In the genomic region with DNA sequence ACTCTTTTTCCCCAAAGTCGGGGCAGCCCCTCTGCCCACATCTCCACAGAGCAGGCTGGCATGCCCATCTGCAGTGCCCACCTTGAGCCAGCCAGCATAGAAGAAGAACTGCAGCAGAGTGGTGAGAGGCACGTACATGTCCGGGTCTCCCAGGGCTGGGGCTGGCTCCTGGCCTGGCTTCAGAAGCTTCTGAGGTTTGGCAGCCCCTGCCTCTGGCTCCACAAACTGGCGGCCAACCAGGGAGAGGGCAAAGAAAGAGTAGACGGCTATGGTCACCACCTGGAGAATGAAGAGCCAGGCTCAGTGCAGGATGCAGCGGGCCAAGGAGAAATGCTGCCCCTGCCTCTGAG, we compare ENCODE assay signal across 12 cellular contexts. TPM values are rescaled to one million over a fixed set of nuclear protein-coding genes. Genes with fewer than 3 reads are reported as not detected.
DNase-seq lines count a peak whose midpoint lies in the region; TF ChIP-seq lines count a peak whose summit lies in the region.
"Had no signal": no experiment of that assay in that cellular context is flagged by ENCODE, and none has a peak within 500 bp of the region (broad histone marks: within the 10 kb centered on the region; RNA-seq: fewer than 3 reads in every experiment).

No MANE protein-coding gene starts in this region.

- H3K36me3 Mint-ChIP-seq in chondrocyte (ENCODE audit: low read depth) = peaks cover 6% of the 10 kb centered on the region
- peaks cover 26% of the 10 kb centered on the region for H3K36me3 Mint-ChIP-seq in nephron progenitor cell (ENCODE audit: low read depth)

- H3F3A ChIP-seq in DOHH2 (ENCODE audit: control insufficient read depth, insufficient read depth) (peaks cover 63% of the 10 kb centered on the region), GM23248 (ENCODE audit: insufficient read depth) (peaks cover 30% of the 10 kb centered on the region)

- H3K4me1 ChIP-seq in DOHH2 (ENCODE audit: control insufficient read depth, low read length) (peaks cover 43% of the 10 kb centered on the region), Karpas-422 (ENCODE audit: low read length) (peaks cover 41% of the 10 kb centered on the region), GM23248 (ENCODE audit: insufficient read depth) (no peaks in the 10 kb centered on the region)

- H3K9me3 Mint-ChIP-seq in chondrocyte (ENCODE audit: low read depth) (no peaks in the 10 kb centered on the region), nephron progenitor cell (no peaks in the 10 kb centered on the region)
- H3K9me3 Mint-ChIP-seq: activated naive CD4-positive, alpha-beta T cell treated with anti-CD3 and anti-CD28 coated beads, Interleukin-2, amount 50 U/mL, for 72 hours had no signal

- H2AFZ ChIP-seq in Karpas-422 (ENCODE audit: low read length) (no peak overlapping the region), GM23248 (no peak overlapping the region)

- H3K27ac Mint-ChIP-seq in chondrocyte (ENCODE audit: unreplicated experiment) (no peak overlapping the region), nephron progenitor cell (no peak overlapping the region)

- H3K9me2 ChIP-seq in DOHH2 (replicated peaks; ENCODE audit: control insufficient read depth, low read length) (no peaks in the 10 kb centered on the region), Karpas-422 (replicated peaks; ENCODE audit: insufficient read depth, low read length) (no peaks in the 10 kb centered on the region), GM23248 (ENCODE audit: insufficient read depth) (no peaks in the 10 kb centered on the region)

- WGBS in GM23248 (ENCODE audit: low coverage in 1 of 2, low lambda C conversion rate in 2 of 2, missing lambda C conversion rate in 2 of 2), 2 experiments = 84 to 89% methylated on average over 6 of the region's 6 CpGs

- H3K27ac ChIP-seq in DOHH2 (ENCODE audit: low read depth, low read length) (peak overlapping the region; percentile 2; the same call in 1 of the 2 replicates), Karpas-422 (ENCODE audit: low read length) (peak overlapping the region; percentile 63), GM23248 (no peak overlapping the region)
- H3K27ac ChIP-seq: RWPE1 had no signal

- H3K4me3 ChIP-seq in DOHH2 (ENCODE audit: low read length) (peak overlapping the region; percentile 68), Karpas-422 (ENCODE audit: low read length) (peak overlapping the region; percentile 82), GM23248 (no peak overlapping the region)

- H4K20me1 ChIP-seq in DOHH2 (ENCODE audit: control insufficient read depth, insufficient read depth, low read depth, low read length) (no peaks in the 10 kb centered on the region), Karpas-422 (ENCODE audit: insufficient read depth, low read depth, low read length) (no peaks in the 10 kb centered on the region), GM23248 (ENCODE audit: insufficient read depth) (no peaks in the 10 kb centered on the region)

- H3K4me3 Mint-ChIP-seq in chondrocyte (ENCODE audit: unreplicated experiment) (no peak overlapping the region), nephron progenitor cell (peak overlapping the region; percentile 48)

- H3K4me2 ChIP-seq in DOHH2 (ENCODE audit: low read length) (peak overlapping the region; percentile 74), Karpas-422 (ENCODE audit: low read depth, low read length, poor library complexity, severe bottlenecking) (peak overlapping the region; percentile 86), GM23248 (ENCODE audit: unreplicated experiment) (no peak overlapping the region)

- no peaks in the 10 kb centered on the region for H3K9me3 ChIP-seq in DOHH2 (ENCODE audit: control insufficient read depth, insufficient read depth, low read length)
- no peaks in the 10 kb centered on the region for H3K9me3 ChIP-seq in Karpas-422 (ENCODE audit: low read length)
- no peaks in the 10 kb centered on the region for H3K9me3 ChIP-seq in GM23248 (ENCODE audit: low read depth)
- H3K9me3 ChIP-seq: gastrocnemius medialis had no signal

- no peaks in the 10 kb centered on the region for H3K27me3 Mint-ChIP-seq in chondrocyte (ENCODE audit: low read depth)
- peaks cover 23% of the 10 kb centered on the region for H3K27me3 Mint-ChIP-seq in nephron progenitor cell (ENCODE audit: low read depth, poor library complexity)

- in situ Hi-C loops in GM23248 (cut with MboI) = no loop called here

- H3K36me3 ChIP-seq in DOHH2 (ENCODE audit: control insufficient read depth, low read length) (peaks cover 22% of the 10 kb centered on the region), Karpas-422 (ENCODE audit: insufficient read depth, low read length) (no peaks in the 10 kb centered on the region), GM23248 (ENCODE audit: low read depth) (peaks cover 11% of the 10 kb centered on the region; the same call in 1 of the 2 replicates)

- no peaks in the 10 kb centered on the region for H3K79me2 ChIP-seq in DOHH2 (ENCODE audit: control insufficient read depth, low read length)
- H3K79me2 ChIP-seq in Karpas-422 (ENCODE audit: low read length) = no peaks in the 10 kb centered on the region
- H3K79me2 ChIP-seq in GM23248 (ENCODE audit: insufficient read depth) = no peaks in the 10 kb centered on the region

- H3K27me3 ChIP-seq in DOHH2 (ENCODE audit: control insufficient read depth, low read length) (no peaks in the 10 kb centered on the region), Karpas-422 (ENCODE audit: low read length) (no peaks in the 10 kb centered on the region), GM23248 (replicated peaks; ENCODE audit: insufficient read depth) (no peaks in the 10 kb centered on the region)
- H3K27me3 ChIP-seq: gastrocnemius medialis had no signal

- H3K9ac ChIP-seq in Karpas-422 (ENCODE audit: low read length) = peak overlapping the region; percentile 94
- H3K9ac ChIP-seq in GM23248 = no peak overlapping the region

- DNase-seq in Karpas-422 (no peak), chondrocyte (ENCODE audit: low spot score) (peak; percentile 83), nephron progenitor cell (no peak), GM23248 (no peak), SHP77 treated with DMSO at 0.1 percent for 48 hours (lab: John Stamatoyannopoulos, UW) (no peak), HT-29 (ENCODE audit: low spot score) (no peak)
- DNase-seq: dermis blood vessel endothelial cell, DMS153, gastrocnemius medialis had no signal

- H3K4me1 Mint-ChIP-seq in chondrocyte (ENCODE audit: low read depth) (peaks cover 22% of the 10 kb centered on the region), nephron progenitor cell (peaks cover 37% of the 10 kb centered on the region)

- peak; percentile 60 for TF ChIP-seq CTCF in DOHH2 (IDR thresholded peaks at IDR 0.05; ENCODE audit: low read depth, low read length, poor library complexity, severe bottlenecking)
- TF ChIP-seq CTCF in chondrocyte (IDR thresholded peaks at IDR 0.05) = no peak
- TF ChIP-seq CTCF in nephron progenitor cell (IDR thresholded peaks at IDR 0.05) = no peak

RNA-seq across cellular contexts. Expression of a gene that starts 3.0 kb away (rescaled TPM):
- total RNA-seq in Karpas-422 (2014; rRNA removed; shearing (Covaris generic); ENCODE audit: low replicate concordance) = 1.0 and 1.3 TPM in 2 replicates
- 0.19 to 0.37 TPM (median 0.33 TPM) in 3 replicates for total RNA-seq in chondrocyte
- total RNA-seq in GM23248 (2014; rRNA removed; shearing (Covaris generic)) = 0.32 and 0.76 TPM in 2 replicates
- polyA plus RNA-seq in GM23248 (2016; fragmentation: Nextera tagmentation; extraction: Ambion mirVana) = 0.30 and 0.31 TPM in 2 replicates
- 0.31 and 0.33 TPM in 2 replicates for total RNA-seq in HT-29 (2014; rRNA removed; shearing (Covaris generic))
- total RNA-seq: dermis blood vessel endothelial cell had no signal

RNA-seq across cellular contexts. Expression of a gene that starts 9.7 kb away (rescaled TPM):
- 3,372 and 3,624 TPM in 2 replicates for total RNA-seq in Karpas-422 (2014; rRNA removed; shearing (Covaris generic); ENCODE audit: low replicate concordance)
- total RNA-seq in chondrocyte = 1,170 to 1,234 TPM (median 1,179 TPM) in 3 replicates
- total RNA-seq in GM23248 (2014; rRNA removed; shearing (Covaris generic)) = 1,375 and 2,062 TPM in 2 replicates
- 570 and 596 TPM in 2 replicates for polyA plus RNA-seq in GM23248 (2016; fragmentation: Nextera tagmentation; extraction: Ambion mirVana)
- total RNA-seq in HT-29 (2014; rRNA removed; shearing (Covaris generic)) = 1,326 and 1,606 TPM in 2 replicates

RNA-seq across cellular contexts. Expression of a gene that starts 15.2 kb away (rescaled TPM):
- total RNA-seq in Karpas-422 (2014; rRNA removed; shearing (Covaris generic); ENCODE audit: low replicate concordance) = 11.8 and 18.2 TPM in 2 replicates
- 24.2 to 30.0 TPM (median 29.0 TPM) in 3 replicates for total RNA-seq in chondrocyte
- total RNA-seq in GM23248 (2014; rRNA removed; shearing (Covaris generic)) = 28.5 and 30.7 TPM in 2 replicates
- polyA plus RNA-seq in GM23248 (2016; fragmentation: Nextera tagmentation; extraction: Ambion mirVana) = 29.8 and 30.2 TPM in 2 replicates
- 135 and 137 TPM in 2 replicates for total RNA-seq in HT-29 (2014; rRNA removed; shearing (Covaris generic))

RNA-seq across cellular contexts. Expression of a gene that starts 22.1 kb away (rescaled TPM):
- not detected in 2 replicates for total RNA-seq in Karpas-422 (2014; rRNA removed; shearing (Covaris generic); ENCODE audit: low replicate concordance)
- not detected in 3 replicates for total RNA-seq in chondrocyte
- not detected in 2 replicates for total RNA-seq in GM23248 (2014; rRNA removed; shearing (Covaris generic))
- polyA plus RNA-seq in GM23248 (2016; fragmentation: Nextera tagmentation; extraction: Ambion mirVana) = 0.52 and 0.59 TPM in 2 replicates
- total RNA-seq in HT-29 (2014; rRNA removed; shearing (Covaris generic)) = 3.4 and 10.4 TPM in 2 replicates
- total RNA-seq: dermis blood vessel endothelial cell, gastrocnemius medialis had no signal

RNA-seq across cellular contexts. Expression of a gene that starts 23.3 kb away (rescaled TPM):
- total RNA-seq in Karpas-422 (2014; rRNA removed; shearing (Covaris generic); ENCODE audit: low replicate concordance) = 0.69 and 0.75 TPM in 2 replicates
- total RNA-seq in chondrocyte = 43.4 to 46.5 TPM (median 44.1 TPM) in 3 replicates
- 8.0 and 12.0 TPM in 2 replicates for total RNA-seq in GM23248 (2014; rRNA removed; shearing (Covaris generic))
- polyA plus RNA-seq in GM23248 (2016; fragmentation: Nextera tagmentation; extraction: Ambion mirVana) = 9.4 and 12.1 TPM in 2 replicates
- 16.4 and 18.0 TPM in 2 replicates for total RNA-seq in HT-29 (2014; rRNA removed; shearing (Covaris generic))
